Comparison of ENCODE assay signal across 8 cellular contexts in the genomic region with DNA sequence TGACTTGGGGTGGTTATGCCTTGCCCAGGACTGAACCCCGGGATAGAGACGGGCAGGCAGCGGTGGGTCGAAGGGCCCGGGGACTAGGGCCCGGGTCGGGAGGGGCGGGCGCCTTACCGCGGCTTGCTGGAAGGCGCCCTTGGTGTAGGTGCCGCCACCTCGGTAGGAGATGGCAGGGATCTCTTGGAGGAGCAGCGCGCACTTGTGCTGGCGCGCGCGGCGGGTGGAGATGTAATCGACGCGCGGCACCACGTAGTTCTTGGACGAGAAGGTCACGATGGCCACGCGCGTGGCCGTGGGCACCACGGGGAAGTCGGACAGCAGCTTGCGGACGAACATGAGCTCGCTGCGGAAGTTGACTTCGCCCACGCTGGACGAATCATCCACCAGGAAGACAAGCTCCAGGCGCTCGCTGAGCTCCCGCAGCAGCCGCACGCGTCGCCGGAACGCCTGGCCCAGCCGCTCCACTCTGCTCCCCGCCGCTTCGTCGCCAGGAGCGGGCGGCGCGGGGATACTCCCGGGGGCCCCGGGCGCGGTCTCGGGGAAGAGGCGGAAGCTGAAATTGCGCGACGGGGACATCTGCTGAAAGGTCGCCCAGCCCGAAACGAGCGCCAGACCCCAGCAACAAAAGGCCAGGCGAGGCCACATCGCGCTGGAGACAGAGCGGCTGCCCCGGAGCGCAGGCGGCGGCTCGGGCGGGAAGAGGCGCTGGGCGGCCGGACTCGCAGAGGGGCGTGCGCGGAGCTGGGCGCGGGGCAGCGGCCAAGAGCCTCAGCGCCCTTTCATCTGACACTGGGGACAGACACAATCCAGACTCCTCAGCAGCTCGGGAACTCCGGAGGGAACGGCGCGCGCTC. TPM values are rescaled to one million over a fixed set of nuclear protein-coding genes. Genes with fewer than 3 reads are reported as not detected.
DNase-seq lines count a peak whose midpoint lies in the region; ATAC-seq and TF ChIP-seq lines count a peak whose summit lies in the region.

Gene SVEP1, minus strand, starts transcription at position 846 of the 857 bp plus-strand sequence. Its CDS starts 198 bp downstream, at position 648.

- H3K27me3 ChIP-seq in BJ (ENCODE audit: control insufficient read depth, insufficient read depth, low read length) = no peaks in the 10 kb centered on the region
- peaks cover 6 to 37% (median 28%) of the 10 kb centered on the region in 3 donors for H3K27me3 ChIP-seq in stomach

- H3K4me1 ChIP-seq in stomach = peaks cover 0 to 24% (median 16%) of the 10 kb centered on the region in 4 donors

- POLR2A ChIA-PET in BJ (lab: Charles Lee) = interaction anchor here (0.6 to 1.0 kb wide), 3 partner anchors 11 to 41 kb away, joined by 3 read pairs; no protein-coding TSS in a partner anchor

- H3K36me3 ChIP-seq in BJ (ENCODE audit: control insufficient read depth, insufficient read depth, low read length) (no peaks in the 10 kb centered on the region), stomach (no peaks in the 10 kb centered on the region)

- H3K27ac ChIP-seq in stomach = peak within 1 kb of the TSS; percentile 34 to 85 (median 76)

- no peak for TF ChIP-seq EP300 in stomach (IDR thresholded peaks at IDR 0.05)

- ATAC-seq in left colon = peak; percentile 34
- no peak for ATAC-seq in HG03097 (IDR thresholded peaks at IDR 0.05; ENCODE audit: low FRiP score, unreplicated experiment)
- no peak for ATAC-seq in HG03175 (IDR thresholded peaks at IDR 0.05; ENCODE audit: unreplicated experiment)

- no peak for TF ChIP-seq CTCF in BJ (IDR thresholded peaks at IDR 0.05; ENCODE audit: insufficient read depth, low read depth, low read length)
- no peak for TF ChIP-seq CTCF in stomach (IDR thresholded peaks at IDR 0.05)

- H3K4me3 ChIP-seq in BJ (ENCODE audit: low read depth, low read length) (peak within 1 kb of the TSS; percentile 87), stomach (peak within 1 kb of the TSS; percentile 48 to 58 (median 52))

- DNase-seq in BJ (ENCODE audit: low read depth) = no peak
- peak; percentile 19 for DNase-seq in NCI-H1105 treated with DMSO at 0.1 percent for 48 hours (lab: John Stamatoyannopoulos, UW)
- DNase-seq in dedifferentiated amniotic fluid mesenchymal stem cell (ENCODE audit: extremely low spot score) = peak; percentile 66
- peak in 1 of 2 donors; percentile 22 for DNase-seq in left colon
- DNase-seq in stomach = no peak
- DNase-seq in stimulated activated naive CD4-positive, alpha-beta T cell treated with Interleukin-2 at 50 U/mL for 16 hours (lab: John Stamatoyannopoulos, UW) = no peak

- no peaks in the 10 kb centered on the region for H3K9me3 ChIP-seq in stomach

- no peak for TF ChIP-seq POLR2A in stomach (IDR thresholded peaks at IDR 0.05)

- CTCF ChIA-PET in BJ (lab: Yijun Ruan, JAX) = interaction anchor here (0.9 to 1.4 kb wide), 2 partner anchors 16 to 139 kb away, joined by 3 read pairs; no protein-coding TSS in a partner anchor

- 1 to 5% (median 3%) methylated on average over 46 to 99 of the region's 99 CpGs for whole genome bisulfite sequencing in stomach, 5 donors

- intact Hi-C loops in left colon (cut with DNase I, micrococcal nuclease) = no loop called here
- intact Hi-C loops in stomach (cut with DNase I; ENCODE audit: low total_unique reads) = no loop called here

RNA-seq across cellular contexts. Expression of gene SVEP1, which starts in this region (rescaled TPM):
- polyA plus RNA-seq in BJ (2011; rRNA removed) (24.8 and 33.5 TPM in 2 replicates), stomach (under 1 TPM; 0.43 to 0.92 (median 0.87) TPM)
- polyA minus RNA-seq in BJ (2011; rRNA and poly(A)+ RNA removed) = 47.3 and 50.0 TPM in 2 replicates
- total RNA-seq in left colon (10 to 100 TPM in 1 of 2 donors, 1 to 10 TPM in 1; 6.5 to 16.9 TPM), stomach (10 to 100 TPM in 3 of 5 donors, 1 to 10 TPM in 2; 7.0 to 64.4 (median 12.6) TPM)

Comparison
In these comparisons a context has a peak if more than half of its experiments do, and no peak if none do; other contexts are left out.
1. RNA of gene SVEP1 (polyA plus RNA-seq): 24.8 to 33.5 TPM in BJ; 0.43 to 0.92 TPM in stomach; every median in the first group is over 10 times any median in the second.
2. DNase-seq: peak in NCI-H1105 treated with DMSO at 0.1 percent for 48 hours (single experiment) and dedifferentiated amniotic fluid mesenchymal stem cell (single experiment); none in BJ (single experiment), stomach (single experiment) and stimulated activated naive CD4-positive, alpha-beta T cell treated with Interleukin-2 at 50 U/mL for 16 hours (single experiment).